2 cellular contexts compared by ENCODE assay signal in the genomic region with DNA sequence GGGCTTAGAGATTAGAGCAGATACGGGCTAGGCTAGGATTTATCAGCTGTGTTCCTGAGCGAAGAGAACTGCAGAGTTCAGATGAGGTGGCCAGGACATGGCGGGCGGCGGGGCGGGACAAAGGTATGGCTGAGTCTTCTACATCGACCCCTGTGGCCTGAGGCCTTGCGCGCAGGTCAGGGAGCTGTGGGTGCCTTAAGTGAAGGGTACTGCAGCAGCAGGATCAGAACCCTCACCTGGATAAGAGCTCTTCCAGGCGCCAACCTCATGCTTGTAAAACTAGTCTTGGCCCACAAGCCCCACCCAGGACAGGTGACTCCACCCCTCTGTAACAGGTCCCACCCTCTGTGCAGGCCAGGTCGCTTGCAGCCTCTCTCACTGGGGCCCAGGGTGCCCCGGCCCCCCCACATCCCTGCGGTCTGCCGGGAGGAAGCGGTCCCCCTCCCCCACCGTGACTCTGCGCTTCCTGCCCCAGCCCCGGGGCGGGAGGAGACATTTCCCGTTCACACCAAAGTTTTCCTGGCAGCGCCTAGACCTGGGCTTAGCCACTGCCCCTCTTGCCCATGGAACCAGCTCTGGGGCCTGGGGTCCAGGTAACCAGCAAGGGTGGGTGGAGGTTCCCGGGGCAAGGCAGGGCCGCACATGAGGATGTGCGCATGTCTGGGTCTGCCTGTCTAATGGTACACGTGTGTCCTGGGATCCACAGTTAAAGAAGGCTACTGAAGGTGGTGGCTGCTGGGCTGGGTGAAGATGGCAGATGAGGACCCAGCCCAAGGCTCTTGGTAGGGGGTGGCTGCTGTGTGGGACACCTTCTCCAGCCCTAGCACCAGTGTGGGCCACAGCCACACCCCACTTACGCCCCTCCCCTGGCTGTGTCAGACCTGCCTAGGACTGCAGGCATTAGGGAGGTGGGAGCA.
TF ChIP-seq lines count a peak whose summit lies in the region.

No MANE protein-coding gene starts in this region.

TF ChIP-seq in IMR-90, 13 proteins besides CTCF, POLR2A, EP300 and RAD21:
- TF ChIP-seq NFE2L2 (IDR thresholded peaks at IDR 0.05; ENCODE audit: low read depth, low read length) (peak; percentile 36; the same call in 1 of the 2 replicates), RCOR1 (IDR thresholded peaks at IDR 0.05; ENCODE audit: insufficient replicate concordance, low read length) (no peak)

TF ChIP-seq in H1, 55 proteins besides CTCF, POLR2A, EP300 and RAD21:
- peak; percentile 56; the same call in 1 of the 2 replicates for TF ChIP-seq MAFK (IDR thresholded peaks at IDR 0.05; ENCODE audit: low read depth, low read length)
- TF ChIP-seq YY1 (IDR thresholded peaks at IDR 0.05; ENCODE audit: low read depth, low read length) = no peak
- no peak for TF ChIP-seq BCL11A (IDR thresholded peaks at IDR 0.05; ENCODE audit: low read depth in 2 of 2, low read length in 2 of 2)
- peak; percentile 80; the same call in 1 of the 2 replicates for TF ChIP-seq BACH1 (IDR thresholded peaks at IDR 0.05; ENCODE audit: low read length)
